11 cellular contexts compared by ENCODE assay signal in the genomic region with DNA sequence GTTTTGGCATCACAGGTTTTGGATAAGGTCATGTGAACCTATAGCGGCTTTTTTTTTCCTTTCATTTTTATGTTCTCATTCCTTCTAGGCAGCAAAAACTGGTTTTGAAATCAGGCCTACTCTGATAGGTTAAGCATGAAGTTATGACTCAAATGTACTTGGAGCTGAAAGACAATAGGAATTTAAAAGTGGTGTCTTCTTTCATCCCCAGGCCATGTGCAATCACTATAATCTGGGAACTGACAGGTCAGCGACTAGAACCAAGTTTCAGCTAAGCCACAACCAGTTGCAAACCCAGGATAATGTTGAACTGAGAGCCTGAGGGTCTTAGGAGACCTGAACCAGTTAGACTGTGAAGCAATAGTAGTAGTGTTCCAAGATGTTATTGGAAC.
DNase-seq lines count a peak whose midpoint lies in the region; ATAC-seq, FAIRE-seq and TF ChIP-seq lines count a peak whose summit lies in the region.
"Had no signal": no experiment of that assay in that cellular context is flagged by ENCODE, and none has a peak within 500 bp of the region (broad histone marks: within the 10 kb centered on the region; RNA-seq: fewer than 3 reads in every experiment).

No MANE protein-coding gene starts in this region.

- no peaks in the 10 kb centered on the region for H3K9me3 ChIP-seq in skeletal muscle satellite cell (replicated peaks; ENCODE audit: low read length)

- peak; percentile 20 for FAIRE-seq in H54 (lab: Jason Lieb, UNC)

- no peak for TF ChIP-seq POLR2A in H54 (IDR thresholded peaks at IDR 0.05; ENCODE audit: low read depth, low read length)

- H3K27ac ChIP-seq in RWPE1 = no peak overlapping the region

- no peaks in the 10 kb centered on the region for H3K36me3 ChIP-seq in skeletal muscle satellite cell (ENCODE audit: insufficient read depth, low read length)

- POLR2A ChIA-PET in RWPE1 (lab: Yijun Ruan, JAX; ENCODE audit: low non-redundant PET) = no interaction called here

- no peaks in the 10 kb centered on the region for H3K27me3 ChIP-seq in skeletal muscle satellite cell (ENCODE audit: control insufficient read depth, insufficient read depth, low read length)

- DNase-seq in H54 (ENCODE audit: insufficient read length, low spot score) (no peak), RWPE1 (ENCODE audit: low spot score) (peak; percentile 85), fibroblast of the aortic adventitia (ENCODE audit: low read depth) (peak; percentile 77), activated T-cell treated with anti-CD3 and anti-CD28 coated beads for 4 hours (no peak), GM20000 (ENCODE audit: low spot score) (no peak), NCI-H1694 (lab: John Stamatoyannopoulos, UW) (no peak)
- DNase-seq: amygdala, MM.1S, NCI-H446 treated with DMSO at 0.1 percent for 48 hours had no signal

- H3K4me1 ChIP-seq in skeletal muscle satellite cell (ENCODE audit: control insufficient read depth, insufficient read depth, low read length) = peaks cover 12% of the 10 kb centered on the region

- H3K4me2 ChIP-seq in skeletal muscle satellite cell (ENCODE audit: low read length) = peak overlapping the region; percentile 28

- H3K4me3 ChIP-seq in fibroblast of the aortic adventitia (ENCODE audit: low read depth, low read length) = no peak overlapping the region
- H3K4me3 ChIP-seq in skeletal muscle satellite cell (ENCODE audit: low read length) = no peak overlapping the region

- H3K9ac ChIP-seq in skeletal muscle satellite cell (ENCODE audit: low read depth, low read length) = no peak overlapping the region

- no peak for ATAC-seq in GM18873 (IDR thresholded peaks at IDR 0.05; ENCODE audit: low FRiP score, unreplicated experiment)

- TF ChIP-seq CTCF in RWPE1 (conservative IDR thresholded peaks at IDR 0.05; ENCODE audit: low read depth) (no peak), fibroblast of the aortic adventitia (IDR thresholded peaks at IDR 0.05; ENCODE audit: insufficient read depth, low read length) (no peak), GM20000 (IDR thresholded peaks at IDR 0.05; ENCODE audit: extremely low read depth, missing control alignments) (no peak)

- CTCF ChIA-PET in RWPE1 (lab: Yijun Ruan, JAX) = interaction anchor here (0.5 to 1.2 kb wide), 4 partner anchors 22 to 1158 kb away, joined by 3 to 4 read pairs (median 4); no protein-coding TSS in a partner anchor

Comparison
In these comparisons a context has a peak if more than half of its experiments do, and no peak if none do; other contexts are left out.
1. DNase-seq: peak in RWPE1 (single experiment) and fibroblast of the aortic adventitia (single experiment); none in H54 (single experiment), activated T-cell treated with anti-CD3 and anti-CD28 coated beads for 4 hours (single experiment), GM20000 (single experiment) and NCI-H1694 (single experiment).